1 cellular context compared by ENCODE assay signal in genomic region chr19:12325690-12326089, GRCh38.
A peak's percentile ranks its signal among the peaks of the same experiment; 100 is the strongest.
TF ChIP-seq lines count a peak whose summit lies in the region.

No MANE protein-coding gene starts in this region.

TF ChIP-seq in HepG2, 621 proteins besides CTCF, POLR2A, EP300 and RAD21 (continues in another document):
- peak; percentile 69 for TF ChIP-seq SAP130 (CRISPR knock-in tag; IDR thresholded peaks at IDR 0.05; ENCODE audit: low read depth)
- no peak for TF ChIP-seq RFXAP (CRISPR knock-in tag; IDR thresholded peaks at IDR 0.05; ENCODE audit: borderline replicate concordance)
- TF ChIP-seq PBX3 (CRISPR knock-in tag; IDR thresholded peaks at IDR 0.05; ENCODE audit: borderline replicate concordance): no peak
- no peak for TF ChIP-seq JUNB (CRISPR knock-in tag; IDR thresholded peaks at IDR 0.05; ENCODE audit: borderline replicate concordance)
- TF ChIP-seq XRCC5 (optimal IDR thresholded peaks at IDR 0.05; ENCODE audit: low read length): no peak
- peak; percentile 67; the same call in 1 of the 2 replicates for TF ChIP-seq NFIC (IDR thresholded peaks at IDR 0.05; ENCODE audit: low read length)
- TF ChIP-seq THAP11 (CRISPR knock-in tag; IDR thresholded peaks at IDR 0.05): peak; percentile 41; the same call in 1 of the 2 replicates
- peak; percentile 47; the same call in 1 of the 2 replicates for TF ChIP-seq SIX1 (CRISPR knock-in tag; IDR thresholded peaks at IDR 0.05; ENCODE audit: borderline replicate concordance)
- TF ChIP-seq ARNTL (CRISPR knock-in tag; IDR thresholded peaks at IDR 0.05): no peak
- TF ChIP-seq NFKB2 (CRISPR knock-in tag; IDR thresholded peaks at IDR 0.05; ENCODE audit: borderline replicate concordance): no peak
- no peak for TF ChIP-seq SKIL (CRISPR knock-in tag; IDR thresholded peaks at IDR 0.05; ENCODE audit: borderline replicate concordance)
- TF ChIP-seq ASH2L (IDR thresholded peaks at IDR 0.05; ENCODE audit: insufficient read length, low read depth, low read length): peak; percentile 37
- TF ChIP-seq ZNF557 (CRISPR knock-in tag; IDR thresholded peaks at IDR 0.05): no peak
- no peak for TF ChIP-seq ZNF354B (CRISPR knock-in tag; IDR thresholded peaks at IDR 0.05)
- TF ChIP-seq BATF2 (CRISPR knock-in tag; IDR thresholded peaks at IDR 0.05): no peak
- TF ChIP-seq HMG20A (CRISPR knock-in tag; IDR thresholded peaks at IDR 0.05; ENCODE audit: borderline replicate concordance): peak; percentile 58; the same call in 1 of the 2 replicates
- no peak for TF ChIP-seq HOXA7 (CRISPR knock-in tag; IDR thresholded peaks at IDR 0.05)
- TF ChIP-seq DDIT3 (CRISPR knock-in tag; IDR thresholded peaks at IDR 0.05): no peak
- TF ChIP-seq CHCHD3 (CRISPR knock-in tag; IDR thresholded peaks at IDR 0.05): no peak
- TF ChIP-seq SP1 (IDR thresholded peaks at IDR 0.05): no peak
- no peak for TF ChIP-seq SP1 (CRISPR knock-in tag; IDR thresholded peaks at IDR 0.05)
- TF ChIP-seq GMEB2 (CRISPR knock-in tag; IDR thresholded peaks at IDR 0.05; ENCODE audit: low read depth): no peak
- TF ChIP-seq HES4 (CRISPR knock-in tag; IDR thresholded peaks at IDR 0.05; ENCODE audit: borderline replicate concordance): no peak
- 0 out of 2 replicates have a peak, but pooled peaks have one; percentile 14 for TF ChIP-seq SP5 (CRISPR knock-in tag; IDR thresholded peaks at IDR 0.05; ENCODE audit: borderline replicate concordance, low read depth)
- 0 out of 2 replicates have a peak, but pooled peaks have one; percentile 40 for TF ChIP-seq NR2F6 (IDR thresholded peaks at IDR 0.05)
- TF ChIP-seq NR2F6 (CRISPR knock-in tag; IDR thresholded peaks at IDR 0.05): peak; percentile 61
- peak; percentile 72 for TF ChIP-seq PPARG (CRISPR knock-in tag; conservative IDR thresholded peaks at IDR 0.05)
- no peak for TF ChIP-seq NR2F1 (CRISPR knock-in tag; IDR thresholded peaks at IDR 0.05)
- TF ChIP-seq MTA3 (CRISPR knock-in tag; IDR thresholded peaks at IDR 0.05): no peak
- no peak for TF ChIP-seq NFE2 (CRISPR knock-in tag; IDR thresholded peaks at IDR 0.05)
- peak; percentile 81 for TF ChIP-seq FOXP4 (CRISPR knock-in tag; IDR thresholded peaks at IDR 0.05)
- TF ChIP-seq ZNF878 (CRISPR knock-in tag; IDR thresholded peaks at IDR 0.05): no peak
- TF ChIP-seq FOXA3 (CRISPR knock-in tag; IDR thresholded peaks at IDR 0.05): peak; percentile 87
- TF ChIP-seq, protein P1, sequence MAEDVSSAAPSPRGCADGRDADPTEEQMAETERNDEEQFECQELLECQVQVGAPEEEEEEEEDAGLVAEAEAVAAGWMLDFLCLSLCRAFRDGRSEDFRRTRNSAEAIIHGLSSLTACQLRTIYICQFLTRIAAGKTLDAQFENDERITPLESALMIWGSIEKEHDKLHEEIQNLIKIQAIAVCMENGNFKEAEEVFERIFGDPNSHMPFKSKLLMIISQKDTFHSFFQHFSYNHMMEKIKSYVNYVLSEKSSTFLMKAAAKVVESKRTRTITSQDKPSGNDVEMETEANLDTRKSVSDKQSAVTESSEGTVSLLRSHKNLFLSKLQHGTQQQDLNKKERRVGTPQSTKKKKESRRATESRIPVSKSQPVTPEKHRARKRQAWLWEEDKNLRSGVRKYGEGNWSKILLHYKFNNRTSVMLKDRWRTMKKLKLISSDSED (CRISPR knock-in tag; IDR thresholded peaks at IDR 0.05): no peak
- no peak for TF ChIP-seq IRF1 (CRISPR knock-in tag; IDR thresholded peaks at IDR 0.05; ENCODE audit: low read depth)
- TF ChIP-seq MATR3 (CRISPR knock-in tag; IDR thresholded peaks at IDR 0.05): no peak
- peak; percentile 55; the same call in 1 of the 2 replicates for TF ChIP-seq THRA (CRISPR knock-in tag; IDR thresholded peaks at IDR 0.05; ENCODE audit: borderline replicate concordance)
- no peak for TF ChIP-seq MLLT10 (CRISPR knock-in tag; IDR thresholded peaks at IDR 0.05)
- TF ChIP-seq ZNF607 (CRISPR knock-in tag; IDR thresholded peaks at IDR 0.05; ENCODE audit: borderline replicate concordance): no peak
- TF ChIP-seq RXRB (CRISPR knock-in tag; IDR thresholded peaks at IDR 0.05; ENCODE audit: borderline replicate concordance): peak; percentile 51; the same call in 1 of the 2 replicates
- TF ChIP-seq ZNF138 (CRISPR knock-in tag; IDR thresholded peaks at IDR 0.05; ENCODE audit: low read depth): no peak
- TF ChIP-seq, protein P2, sequence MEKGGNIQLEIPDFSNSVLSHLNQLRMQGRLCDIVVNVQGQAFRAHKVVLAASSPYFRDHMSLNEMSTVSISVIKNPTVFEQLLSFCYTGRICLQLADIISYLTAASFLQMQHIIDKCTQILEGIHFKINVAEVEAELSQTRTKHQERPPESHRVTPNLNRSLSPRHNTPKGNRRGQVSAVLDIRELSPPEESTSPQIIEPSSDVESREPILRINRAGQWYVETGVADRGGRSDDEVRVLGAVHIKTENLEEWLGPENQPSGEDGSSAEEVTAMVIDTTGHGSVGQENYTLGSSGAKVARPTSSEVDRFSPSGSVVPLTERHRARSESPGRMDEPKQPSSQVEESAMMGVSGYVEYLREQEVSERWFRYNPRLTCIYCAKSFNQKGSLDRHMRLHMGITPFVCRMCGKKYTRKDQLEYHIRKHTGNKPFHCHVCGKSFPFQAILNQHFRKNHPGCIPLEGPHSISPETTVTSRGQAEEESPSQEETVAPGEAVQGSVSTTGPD (CRISPR knock-in tag; IDR thresholded peaks at IDR 0.05): no peak
- TF ChIP-seq, protein P3, sequence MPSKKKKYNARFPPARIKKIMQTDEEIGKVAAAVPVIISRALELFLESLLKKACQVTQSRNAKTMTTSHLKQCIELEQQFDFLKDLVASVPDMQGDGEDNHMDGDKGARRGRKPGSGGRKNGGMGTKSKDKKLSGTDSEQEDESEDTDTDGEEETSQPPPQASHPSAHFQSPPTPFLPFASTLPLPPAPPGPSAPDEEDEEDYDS (CRISPR knock-in tag; IDR thresholded peaks at IDR 0.05): 0 out of 2 replicates have a peak, but pooled peaks have one; percentile 24
- no peak for TF ChIP-seq MED13 (CRISPR knock-in tag; IDR thresholded peaks at IDR 0.05)
- TF ChIP-seq CREB1 (IDR thresholded peaks at IDR 0.05): no peak
- TF ChIP-seq CREB1 (CRISPR knock-in tag; IDR thresholded peaks at IDR 0.05): no peak
- TF ChIP-seq POLR2AphosphoS2 (IDR thresholded peaks at IDR 0.05; ENCODE audit: low read depth, low read length): no peak
- TF ChIP-seq MYC (CRISPR knock-in tag; IDR thresholded peaks at IDR 0.05; ENCODE audit: borderline replicate concordance): no peak
- no peak for TF ChIP-seq ZSCAN21 (CRISPR knock-in tag; IDR thresholded peaks at IDR 0.05; ENCODE audit: borderline replicate concordance)
- TF ChIP-seq RBAK (CRISPR knock-in tag; IDR thresholded peaks at IDR 0.05): no peak
- TF ChIP-seq ZZZ3 (CRISPR knock-in tag; IDR thresholded peaks at IDR 0.05; ENCODE audit: borderline replicate concordance): no peak
- peak; percentile 54; the same call in 1 of the 2 replicates for TF ChIP-seq NR2F2 (IDR thresholded peaks at IDR 0.05; ENCODE audit: borderline replicate concordance, low read depth)
- TF ChIP-seq FOXK2 (IDR thresholded peaks at IDR 0.05): peak; percentile 61; the same call in 1 of the 2 replicates
- peak; percentile 89 for TF ChIP-seq ISL2 (CRISPR knock-in tag; IDR thresholded peaks at IDR 0.05)
- peak; percentile 65 for TF ChIP-seq RARA (CRISPR knock-in tag; IDR thresholded peaks at IDR 0.05)
- no peak for TF ChIP-seq ZNF382 (CRISPR knock-in tag; IDR thresholded peaks at IDR 0.05; ENCODE audit: borderline replicate concordance)
- TF ChIP-seq TBX2 (CRISPR knock-in tag; IDR thresholded peaks at IDR 0.05; ENCODE audit: borderline replicate concordance): no peak
- no peak for TF ChIP-seq HDAC1 (CRISPR knock-in tag; IDR thresholded peaks at IDR 0.05)
- TF ChIP-seq KDM6A (CRISPR knock-in tag; IDR thresholded peaks at IDR 0.05; ENCODE audit: low read depth): no peak
- TF ChIP-seq, protein P4, sequence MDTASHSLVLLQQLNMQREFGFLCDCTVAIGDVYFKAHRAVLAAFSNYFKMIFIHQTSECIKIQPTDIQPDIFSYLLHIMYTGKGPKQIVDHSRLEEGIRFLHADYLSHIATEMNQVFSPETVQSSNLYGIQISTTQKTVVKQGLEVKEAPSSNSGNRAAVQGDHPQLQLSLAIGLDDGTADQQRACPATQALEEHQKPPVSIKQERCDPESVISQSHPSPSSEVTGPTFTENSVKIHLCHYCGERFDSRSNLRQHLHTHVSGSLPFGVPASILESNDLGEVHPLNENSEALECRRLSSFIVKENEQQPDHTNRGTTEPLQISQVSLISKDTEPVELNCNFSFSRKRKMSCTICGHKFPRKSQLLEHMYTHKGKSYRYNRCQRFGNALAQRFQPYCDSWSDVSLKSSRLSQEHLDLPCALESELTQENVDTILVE (CRISPR knock-in tag; IDR thresholded peaks at IDR 0.05): no peak
- no peak for TF ChIP-seq ZNF468 (CRISPR knock-in tag; IDR thresholded peaks at IDR 0.05)
- no peak for TF ChIP-seq RNF2 (conservative IDR thresholded peaks at IDR 0.05; ENCODE audit: low read depth)
